25 cellular contexts compared by ENCODE assay signal in genomic region chr7:22972207-22972606, GRCh38.
"Had no signal": no experiment of that assay in that cellular context is flagged by ENCODE, and none has a peak within 500 bp of the region (broad histone marks: within the 10 kb centered on the region; RNA-seq: fewer than 3 reads in every experiment).

No MANE protein-coding gene starts in this region.

- H3K27me3 ChIP-seq: brain microvascular endothelial cell had no signal

- H3K27ac ChIP-seq: brain microvascular endothelial cell had no signal

- ATAC-seq: activated T-helper 17 cell treated with anti-CD3 and anti-CD28 coated beads, Interleukin-2, amount 50 U/mL, for 72 hours; T-helper 17 cell had no signal

- FAIRE-seq: RCC 7860 had no signal

- DNase-seq: activated B cell treated with CpG ODN at 0.5 μM for 24 hours; activated CD4-positive, alpha-beta memory T cell treated with anti-CD3 and anti-CD28 coated beads for 36 hours; activated CD4-positive, alpha-beta T cell treated with anti-CD3 and anti-CD28 coated beads, Interleukin-2, amount 10 ng/mL, durations not matched to agents 7 days and 5 days; activated gamma-delta T cell; activated naive CD4-positive, alpha-beta T cell treated with anti-CD3 and anti-CD28 coated beads for 36 hours; activated T-cell treated with anti-CD3 and anti-CD28 coated beads for 4 hours; activated T-cell treated with anti-CD3 and anti-CD28 coated beads, Interleukin-2, amount 50 U/mL, for 48 hours; amygdala; brain microvascular endothelial cell; caudate nucleus; KG1; NCI-H1092; NCI-H1417; NCI-H1930; NCI-H2171; NCI-H2227 treated with DMSO at 0.1 percent for 48 hours; NCI-H510A; NCI-H526 treated with DMSO at 0.1 percent for 48 hours; NK-92 treated with Interleukin-12 subunit alpha and Interleukin-12 subunit beta, amount 100 ng/mL, for 24 hours; OCI-M1; SHP77 treated with DMSO at 0.1 percent for 48 hours; T-helper 17 cell; T-helper 9 cell had no signal
